1 cellular context compared by ENCODE assay signal in the genomic region with DNA sequence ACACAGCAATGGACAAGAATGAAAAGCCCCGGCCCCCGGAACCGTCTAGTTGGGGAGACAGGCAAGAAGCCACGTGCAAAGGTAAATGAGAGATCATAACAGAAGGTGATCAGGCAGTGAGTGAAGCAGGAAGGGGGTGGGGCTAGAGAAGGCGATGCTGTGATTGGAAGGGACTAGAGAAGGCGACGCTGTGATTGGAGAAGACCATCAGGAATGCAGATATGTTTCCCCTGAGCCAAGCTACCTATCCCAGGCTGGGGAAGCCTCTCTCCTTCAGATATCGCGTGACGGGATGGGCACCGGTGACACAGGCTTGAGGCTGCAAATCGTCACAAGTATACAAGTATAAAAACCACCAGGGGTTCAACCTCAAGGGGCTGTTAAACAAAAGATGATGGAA.
TF ChIP-seq lines count a peak whose summit lies in the region.

No MANE protein-coding gene starts in this region.

TF ChIP-seq in K562, 482 proteins besides CTCF, POLR2A, EP300 and RAD21:
- TF ChIP-seq CHD2 (IDR thresholded peaks at IDR 0.05; ENCODE audit: low read depth, low read length) (peak; percentile 73), FOS (IDR thresholded peaks at IDR 0.05; ENCODE audit: extremely low read depth, insufficient read length) (peak; percentile 49), NFYB (IDR thresholded peaks at IDR 0.05; ENCODE audit: extremely low read depth, insufficient read length) (peak; percentile 78), ZNF76 (CRISPR knock-in tag; IDR thresholded peaks at IDR 0.05; ENCODE audit: borderline replicate concordance) (no peak), ZNF253 (CRISPR knock-in tag; conservative IDR thresholded peaks at IDR 0.05) (no peak), SP2 (IDR thresholded peaks at IDR 0.05; ENCODE audit: extremely low read depth, low read depth, low read length, poor library complexity, severe bottlenecking) (peak; percentile 5), KDM1A (IDR thresholded peaks at IDR 0.05) (peak; percentile 25 to 63; a peak in 1 of 4 replicates)
- TF ChIP-seq, protein P1, sequence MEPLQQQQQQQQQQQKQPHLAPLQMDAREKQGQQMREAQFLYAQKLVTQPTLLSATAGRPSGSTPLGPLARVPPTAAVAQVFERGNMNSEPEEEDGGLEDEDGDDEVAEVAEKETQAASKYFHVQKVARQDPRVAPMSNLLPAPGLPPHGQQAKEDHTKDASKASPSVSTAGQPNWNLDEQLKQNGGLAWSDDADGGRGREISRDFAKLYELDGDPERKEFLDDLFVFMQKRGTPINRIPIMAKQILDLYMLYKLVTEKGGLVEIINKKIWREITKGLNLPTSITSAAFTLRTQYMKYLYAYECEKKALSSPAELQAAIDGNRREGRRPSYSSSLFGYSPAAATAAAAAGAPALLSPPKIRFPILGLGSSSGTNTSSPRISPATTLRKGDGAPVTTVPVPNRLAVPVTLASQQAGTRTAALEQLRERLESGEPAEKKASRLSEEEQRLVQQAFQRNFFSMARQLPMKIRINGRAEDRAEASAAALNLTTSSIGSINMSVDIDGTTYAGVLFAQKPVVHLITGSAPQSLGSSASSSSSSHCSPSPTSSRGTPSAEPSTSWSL (CRISPR knock-in tag; IDR thresholded peaks at IDR 0.05; ENCODE audit: borderline replicate concordance) = no peak
- TF ChIP-seq, protein P2, sequence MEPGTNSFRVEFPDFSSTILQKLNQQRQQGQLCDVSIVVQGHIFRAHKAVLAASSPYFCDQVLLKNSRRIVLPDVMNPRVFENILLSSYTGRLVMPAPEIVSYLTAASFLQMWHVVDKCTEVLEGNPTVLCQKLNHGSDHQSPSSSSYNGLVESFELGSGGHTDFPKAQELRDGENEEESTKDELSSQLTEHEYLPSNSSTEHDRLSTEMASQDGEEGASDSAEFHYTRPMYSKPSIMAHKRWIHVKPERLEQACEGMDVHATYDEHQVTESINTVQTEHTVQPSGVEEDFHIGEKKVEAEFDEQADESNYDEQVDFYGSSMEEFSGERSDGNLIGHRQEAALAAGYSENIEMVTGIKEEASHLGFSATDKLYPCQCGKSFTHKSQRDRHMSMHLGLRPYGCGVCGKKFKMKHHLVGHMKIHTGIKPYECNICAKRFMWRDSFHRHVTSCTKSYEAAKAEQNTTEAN (CRISPR knock-in tag; IDR thresholded peaks at IDR 0.05) = no peak
